ENCODE assay signal across 25 cellular contexts in genomic region chr17:33955461-33955860, GRCh38.
"Had no signal": no experiment of that assay in that cellular context is flagged by ENCODE, and none has a peak within 500 bp of the region (broad histone marks: within the 10 kb centered on the region; RNA-seq: fewer than 3 reads in every experiment).

No MANE protein-coding gene starts in this region.

- H3K4me3 ChIP-seq: esophagus muscularis mucosa, heart right ventricle, lung, pancreas, right lobe of liver, smooth muscle cell, stomach, thyroid gland had no signal

- DNase-seq: effector CD8-positive, alpha-beta T cell; foreskin melanocyte; glutamatergic neuron; heart right ventricle; hippocampal formation; kidney; naive B cell; pancreas; retina; right lobe of liver; stimulated activated CD4-positive, alpha-beta T cell treated with anti-CD3 and anti-CD28 coated beads, Interleukin-12 subunit alpha, Interleukin-12 subunit beta, amount 100 ng/mL, for 4 hours; stimulated activated CD4-positive, alpha-beta T cell treated with anti-CD3 and anti-CD28 coated beads, Interleukin-1b, Interleukin-23, amount 100 ng/mL, for 48 hours; stimulated activated CD4-positive, alpha-beta T cell treated with anti-CD3 and anti-CD28 coated beads, Interleukin-4, amount 100 ng/mL, for 1 hour; stimulated activated CD8-positive, alpha-beta memory T cell treated with anti-CD3 and anti-CD28 coated beads, Interleukin-4, amount 100 ng/mL, for 48 hours; stimulated activated naive CD4-positive, alpha-beta T cell; stomach; thyroid gland had no signal

- H3K4me1 Mint-ChIP-seq: memory B cell, naive B cell, neural crest cell had no signal

- H3K9me3 ChIP-seq: esophagus muscularis mucosa, neutrophil, pancreas, right lobe of liver, thyroid gland had no signal

- H3K36me3 Mint-ChIP-seq: type B pancreatic cell had no signal

- H3K4me2 ChIP-seq: smooth muscle cell had no signal

- H3K27ac Mint-ChIP-seq: memory B cell; naive B cell; natural killer cell treated with Interleukin-12 subunit alpha and Interleukin-12 subunit beta and Interleukin-15 and Interleukin-18, amount 100 ng/mL, for 72 hours; type B pancreatic cell had no signal

- H3K4me3 Mint-ChIP-seq: memory B cell; naive B cell; natural killer cell treated with Interleukin-12 subunit alpha and Interleukin-12 subunit beta and Interleukin-15 and Interleukin-18, amount 100 ng/mL, for 72 hours; neural crest cell; type B pancreatic cell had no signal

- H3K36me3 ChIP-seq: esophagus muscularis mucosa, heart right ventricle, neutrophil, pancreas, right lobe of liver, stomach, thyroid gland had no signal

- H3K27ac ChIP-seq: esophagus muscularis mucosa, heart right ventricle, neutrophil, pancreas, right lobe of liver, stomach, thyroid gland had no signal

- H3K4me1 ChIP-seq: esophagus muscularis mucosa, heart right ventricle, pancreas, right lobe of liver, stomach, thyroid gland had no signal

- H3K27me3 ChIP-seq: pancreas, right lobe of liver, thyroid gland had no signal
